In the genomic region with DNA sequence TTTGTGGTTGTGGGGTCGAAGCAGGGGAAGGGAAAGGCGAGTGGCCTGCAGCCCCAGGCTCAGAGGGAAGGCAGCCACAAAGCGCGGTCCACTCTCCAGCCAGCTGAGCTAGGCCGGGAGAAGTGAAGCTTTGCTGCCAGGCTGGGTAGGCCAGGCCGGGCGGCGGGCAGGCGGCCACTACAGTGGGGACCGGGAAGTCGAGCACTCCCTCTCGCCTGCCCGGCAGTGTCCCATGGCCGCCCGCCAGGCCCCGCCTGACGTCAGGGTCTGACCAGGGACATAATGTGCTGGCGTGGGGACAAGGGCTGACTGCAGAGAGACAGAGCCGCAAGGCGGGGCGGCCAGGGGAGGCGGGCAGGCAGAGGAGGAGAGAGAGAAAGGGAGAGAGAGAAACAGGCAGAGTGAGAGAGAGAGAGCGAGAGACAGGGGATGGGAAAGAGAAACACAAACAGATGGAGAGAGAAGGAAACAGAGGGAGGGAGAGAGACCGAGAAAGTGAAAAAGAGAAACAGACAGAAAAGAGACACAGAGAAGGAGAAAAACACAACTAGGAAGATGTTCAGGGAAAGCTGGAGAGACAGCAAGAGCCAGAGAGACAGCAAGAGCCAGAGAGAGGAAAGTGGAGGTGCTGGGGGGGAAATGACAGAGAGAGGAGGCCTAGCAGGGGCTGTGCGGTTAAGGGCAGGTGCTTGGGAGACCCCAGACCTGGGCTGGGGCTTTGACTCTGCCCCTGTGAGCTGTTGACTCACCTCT, we compare ENCODE assay signal across 9 cellular contexts.
DNase-seq lines count a peak whose midpoint lies in the region; ATAC-seq and TF ChIP-seq lines count a peak whose summit lies in the region.
"Had no signal": no experiment of that assay in that cellular context is flagged by ENCODE, and none has a peak within 500 bp of the region (broad histone marks: within the 10 kb centered on the region; RNA-seq: fewer than 3 reads in every experiment).

No MANE protein-coding gene starts in this region.

- WGBS in esophagus muscularis mucosa, result 21% methylated on average over 21 of the region's 25 CpGs

- intact Hi-C loops in esophagus muscularis mucosa (cut with DNase I), result no loop called here

- no peak for ATAC-seq in stimulated activated naive CD8-positive, alpha-beta T cell treated with anti-CD3 and anti-CD28 coated beads, Interleukin-15, amount 100 ng/mL, for 72 hours
- no peak for ATAC-seq in stimulated activated naive CD8-positive, alpha-beta T cell treated with anti-CD3 and anti-CD28 coated beads, Interleukin-15, Interleukin-2, amounts not matched to agents 100 U/mL and 50 U/mL, for 24 hours
- ATAC-seq in HG02763 (IDR thresholded peaks at IDR 0.05; ENCODE audit: unreplicated experiment) (no peak), GM18867 (IDR thresholded peaks at IDR 0.05; ENCODE audit: unreplicated experiment) (no peak)

- H3K27ac ChIP-seq in esophagus muscularis mucosa (replicated peaks in 1 of 4) (peak overlapping the region; percentile 92 to 100 (median 97)), muscle layer of duodenum (ENCODE audit: low read length) (peak overlapping the region; percentile 94)

- no peak for TF ChIP-seq POLR2A in esophagus muscularis mucosa (IDR thresholded peaks at IDR 0.05; ENCODE audit: low read depth)

- H3K27me3 ChIP-seq in esophagus muscularis mucosa (no peaks in the 10 kb centered on the region), muscle layer of duodenum (ENCODE audit: low read depth, low read length) (no peaks in the 10 kb centered on the region)

- peaks cover 35 to 59% (median 52%) of the 10 kb centered on the region in 4 donors for H3K4me1 ChIP-seq in esophagus muscularis mucosa
- peaks cover 5 to 6% of the 10 kb centered on the region in 2 donors for H3K4me1 ChIP-seq in muscle layer of duodenum (ENCODE audit: control insufficient read depth in 1 of 2, insufficient read depth in 2 of 2, low read length in 2 of 2)

- no peak for TF ChIP-seq CTCF in esophagus muscularis mucosa (IDR thresholded peaks at IDR 0.05)

- H3K9me3 ChIP-seq in esophagus muscularis mucosa (peaks cover 0 to under 1% (median 0%) of the 10 kb centered on the region in 4 donors), muscle layer of duodenum (ENCODE audit: control insufficient read depth in 1 of 2, low read length in 2 of 2) (no peaks in the 10 kb centered on the region)

- H3K27ac Mint-ChIP-seq in stimulated activated naive CD8-positive, alpha-beta T cell treated with anti-CD3 and anti-CD28 coated beads, Interleukin-15, amount 100 ng/mL, for 72 hours, result peak overlapping the region; percentile 4 to 75
- H3K27ac Mint-ChIP-seq: CD4-positive, CD25-positive, alpha-beta regulatory T cell had no signal

- H3K4me3 ChIP-seq in esophagus muscularis mucosa (peak overlapping the region; percentile 8 to 28 (median 16)), muscle layer of duodenum (ENCODE audit: low read depth in 1 of 2, low read length in 2 of 2) (peak overlapping the region in 1 of 2 donors; percentile 35)

- H3K4me3 Mint-ChIP-seq in stimulated activated naive CD8-positive, alpha-beta T cell treated with anti-CD3 and anti-CD28 coated beads, Interleukin-15, amount 100 ng/mL, for 72 hours, result no peak overlapping the region
- H3K4me3 Mint-ChIP-seq: CD4-positive, CD25-positive, alpha-beta regulatory T cell had no signal

- no peaks in the 10 kb centered on the region for H3K9me3 Mint-ChIP-seq in stimulated activated naive CD8-positive, alpha-beta T cell treated with anti-CD3 and anti-CD28 coated beads, Interleukin-15, amount 100 ng/mL, for 72 hours
- H3K9me3 Mint-ChIP-seq: CD4-positive, CD25-positive, alpha-beta regulatory T cell had no signal

- no peak for DNase-seq in stimulated activated naive CD8-positive, alpha-beta T cell treated with anti-CD3 and anti-CD28 coated beads, Interleukin-15, amount 100 ng/mL, for 72 hours
- no peak for DNase-seq in stimulated activated naive CD8-positive, alpha-beta T cell treated with anti-CD3 and anti-CD28 coated beads, Interleukin-15, Interleukin-2, amounts not matched to agents 100 U/mL and 50 U/mL, for 24 hours
- DNase-seq in esophagus muscularis mucosa (ENCODE audit: extremely low spot score) (peak; percentile 99), NCI-H2196 treated with DMSO at 0.1 percent for 48 hours (lab: John Stamatoyannopoulos, UW; ENCODE audit: unreplicated experiment) (no peak), HuH-7 (ENCODE audit: low spot score) (no peak)
- DNase-seq: CD4-positive, CD25-positive, alpha-beta regulatory T cell had no signal

- H3K4me1 Mint-ChIP-seq in stimulated activated naive CD8-positive, alpha-beta T cell treated with anti-CD3 and anti-CD28 coated beads, Interleukin-15, amount 100 ng/mL, for 72 hours, result no peaks in the 10 kb centered on the region
- H3K4me1 Mint-ChIP-seq: CD4-positive, CD25-positive, alpha-beta regulatory T cell had no signal

- H3K27me3 Mint-ChIP-seq in stimulated activated naive CD8-positive, alpha-beta T cell treated with anti-CD3 and anti-CD28 coated beads, Interleukin-15, amount 100 ng/mL, for 72 hours, result peaks cover 15% of the 10 kb centered on the region

- H3K36me3 ChIP-seq in esophagus muscularis mucosa (no peaks in the 10 kb centered on the region), muscle layer of duodenum (ENCODE audit: control insufficient read depth in 1 of 2, insufficient read depth in 2 of 2, low read length in 2 of 2) (peaks cover 0 to 6% of the 10 kb centered on the region in 2 donors)

- peak; percentile 100 for TF ChIP-seq EP300 in esophagus muscularis mucosa (IDR thresholded peaks at IDR 0.05)
